8 cellular contexts compared by ENCODE assay signal in genomic region chr6:46652232-46652602, GRCh38. TPM values are rescaled to one million over a fixed set of nuclear protein-coding genes. Genes with fewer than 3 reads are reported as not detected.
DNase-seq lines count a peak whose midpoint lies in the region; ATAC-seq, FAIRE-seq and TF ChIP-seq lines count a peak whose summit lies in the region.

No MANE protein-coding gene starts in this region.

- H3K9me3 ChIP-seq in A549 = no peaks in the 10 kb centered on the region
- H3K9me3 ChIP-seq in mucosa of rectum (ENCODE audit: control insufficient read depth in 2 of 2, low read length in 2 of 2) = no peaks in the 10 kb centered on the region

- no peak for FAIRE-seq in A549 (lab: Jason Lieb, UNC)

- H3K27me3 ChIP-seq in HL-60 (ENCODE audit: insufficient read depth, poor library complexity, severe bottlenecking) (peaks cover 17% of the 10 kb centered on the region), mucosa of rectum (ENCODE audit: control insufficient read depth in 2 of 2, insufficient read depth in 2 of 2, low read length in 2 of 2) (no peaks in the 10 kb centered on the region)

- CTCF ChIA-PET in A549 (lab: Yijun Ruan, JAX) = no interaction called here

- 5% methylated on average over 6 of the region's 6 CpGs for WGBS in A549 (ENCODE audit: missing lambda C conversion rate)

- TF ChIP-seq EP300 in A549 (IDR thresholded peaks at IDR 0.05) = no peak

- TF ChIP-seq RAD21 in A549 (conservative IDR thresholded peaks at IDR 0.05 in 1 of 2, IDR thresholded peaks at IDR 0.05 in 1 of 2) = no peak

- H3K36me3 ChIP-seq in mucosa of rectum (ENCODE audit: control insufficient read depth in 2 of 2, insufficient read depth in 2 of 2, low read length in 2 of 2) = no peaks in the 10 kb centered on the region

- H3K4me3 ChIP-seq in A549 (peak overlapping the region; percentile 57), HL-60 (replicated peaks; ENCODE audit: insufficient read depth, low read length) (peak overlapping the region; percentile 91), mucosa of rectum (ENCODE audit: low read length in 2 of 2) (peak overlapping the region; percentile 78 to 96)

- no peak for ATAC-seq in A549
- ATAC-seq in HG03378 (IDR thresholded peaks at IDR 0.05; ENCODE audit: unreplicated experiment) = no peak
- ATAC-seq in GM18520 (IDR thresholded peaks at IDR 0.05; ENCODE audit: unreplicated experiment) = no peak

- peak overlapping the region; percentile 43 to 84 for H3K9ac ChIP-seq in mucosa of rectum (ENCODE audit: low read depth in 1 of 2, low read length in 2 of 2)

- TF ChIP-seq CTCF in A549 (IDR thresholded peaks at IDR 0.05) = no peak
- TF ChIP-seq CTCF in HL-60 (IDR thresholded peaks at IDR 0.05; ENCODE audit: insufficient read depth, low read length) = no peak

- POLR2A ChIA-PET in A549 (lab: Yijun Ruan, JAX) = no interaction called here

- no peak for DNase-seq in A549 (ENCODE audit: low read depth in 1 of 2, low spot score in 1 of 2)
- DNase-seq in HL-60 (ENCODE audit: low read depth in 1 of 2, low spot score in 1 of 2) = no peak
- no peak for DNase-seq in caudate nucleus (lab: John Stamatoyannopoulos, UW)
- no peak for DNase-seq in SKM-1 (lab: John Stamatoyannopoulos, UW; ENCODE audit: unreplicated experiment)
- no peak for DNase-seq in NCI-H187 treated with DMSO at 0.1 percent for 48 hours (lab: John Stamatoyannopoulos, UW)

- no peak for TF ChIP-seq POLR2A in A549 (IDR thresholded peaks at IDR 0.05; ENCODE audit: low read length)

- H3K27ac ChIP-seq in A549 = peak overlapping the region; percentile 19 to 46; a peak in 3 of 6 replicates
- no peak overlapping the region for H3K27ac ChIP-seq in HL-60 (replicated peaks)
- H3K27ac ChIP-seq in caudate nucleus (ENCODE audit: low read depth, low read length) = peak overlapping the region; percentile 38
- H3K27ac ChIP-seq in mucosa of rectum (ENCODE audit: low read depth in 2 of 2, low read length in 2 of 2) = peak overlapping the region; percentile 12 to 66

- H3K4me2 ChIP-seq in A549 = peak overlapping the region; percentile 82

- H3K4me1 ChIP-seq in A549 = peaks cover 10% of the 10 kb centered on the region; the same call in 2 of the 3 replicates
- peaks cover 5 to 8% of the 10 kb centered on the region in 2 donors for H3K4me1 ChIP-seq in mucosa of rectum (ENCODE audit: control insufficient read depth in 2 of 2, insufficient read depth in 2 of 2, low read length in 2 of 2)

TF ChIP-seq in A549, 52 proteins besides CTCF, POLR2A, EP300 and RAD21:
- peak; percentile 41; the same call in 1 of the 2 replicates for TF ChIP-seq CBX8 (IDR thresholded peaks at IDR 0.05)
- peak; percentile 28; the same call in 1 of the 2 replicates for TF ChIP-seq RNF2 (IDR thresholded peaks at IDR 0.05; ENCODE audit: borderline replicate concordance, low read depth)
- no peak for TF ChIP-seq KDM5A (IDR thresholded peaks at IDR 0.05)

RNA-seq across cellular contexts. Expression of gene CYP39A1, which starts 0.4 kb away (rescaled TPM):
- polyA plus RNA-seq in A549 (2011; rRNA removed) = 0.48 and 0.78 TPM in 2 replicates
- 0.04 and 0.11 TPM in 2 replicates for polyA plus RNA-seq in A549 (2012; cell fraction: cytosol; rRNA removed)
- polyA plus RNA-seq in A549 (2012; cell fraction: nucleus; rRNA removed) = 0.04 TPM in 1 of 2 replicates, not detected in the other
- 0.07 to 0.26 TPM (median 0.22 TPM) in 3 replicates for polyA plus RNA-seq in A549 (2017; fragmentation: RNase III; extraction: RNeasy Plus Mini Kit Qiagen cat#74134 plus additional on column Dnase treatment)
- 0.12 TPM in 1 of 2 replicates, not detected in the other for polyA minus RNA-seq in A549 (2011; rRNA and poly(A)+ RNA removed)

RNA-seq across cellular contexts. Expression of gene SLC25A27, which starts 0.6 kb away (rescaled TPM):
- 3.5 and 4.7 TPM in 2 replicates for polyA plus RNA-seq in A549 (2011; rRNA removed)
- 0.32 and 0.56 TPM in 2 replicates for polyA plus RNA-seq in A549 (2012; cell fraction: cytosol; rRNA removed)
- 1.2 and 3.4 TPM in 2 replicates for polyA plus RNA-seq in A549 (2012; cell fraction: nucleus; rRNA removed)
- polyA plus RNA-seq in A549 (2017; fragmentation: RNase III; extraction: RNeasy Plus Mini Kit Qiagen cat#74134 plus additional on column Dnase treatment) = 0.98 to 1.9 TPM (median 1.4 TPM) in 3 replicates
- 0.58 and 0.66 TPM in 2 replicates for polyA minus RNA-seq in A549 (2011; rRNA and poly(A)+ RNA removed)

RNA-seq across cellular contexts. Expression of gene TDRD6, which starts 35.5 kb away (rescaled TPM):
- polyA plus RNA-seq in A549 (2011; rRNA removed) = 0.03 TPM in 2 replicates
- not detected in 2 replicates for polyA plus RNA-seq in A549 (2012; cell fraction: cytosol; rRNA removed)
- 0.01 TPM in 1 of 2 replicates, not detected in the other for polyA plus RNA-seq in A549 (2012; cell fraction: nucleus; rRNA removed)
- not detected in 3 replicates for polyA plus RNA-seq in A549 (2017; fragmentation: RNase III; extraction: RNeasy Plus Mini Kit Qiagen cat#74134 plus additional on column Dnase treatment)
- 0.12 TPM in 1 of 2 replicates, not detected in the other for polyA minus RNA-seq in A549 (2011; rRNA and poly(A)+ RNA removed)
